In the genomic region with DNA sequence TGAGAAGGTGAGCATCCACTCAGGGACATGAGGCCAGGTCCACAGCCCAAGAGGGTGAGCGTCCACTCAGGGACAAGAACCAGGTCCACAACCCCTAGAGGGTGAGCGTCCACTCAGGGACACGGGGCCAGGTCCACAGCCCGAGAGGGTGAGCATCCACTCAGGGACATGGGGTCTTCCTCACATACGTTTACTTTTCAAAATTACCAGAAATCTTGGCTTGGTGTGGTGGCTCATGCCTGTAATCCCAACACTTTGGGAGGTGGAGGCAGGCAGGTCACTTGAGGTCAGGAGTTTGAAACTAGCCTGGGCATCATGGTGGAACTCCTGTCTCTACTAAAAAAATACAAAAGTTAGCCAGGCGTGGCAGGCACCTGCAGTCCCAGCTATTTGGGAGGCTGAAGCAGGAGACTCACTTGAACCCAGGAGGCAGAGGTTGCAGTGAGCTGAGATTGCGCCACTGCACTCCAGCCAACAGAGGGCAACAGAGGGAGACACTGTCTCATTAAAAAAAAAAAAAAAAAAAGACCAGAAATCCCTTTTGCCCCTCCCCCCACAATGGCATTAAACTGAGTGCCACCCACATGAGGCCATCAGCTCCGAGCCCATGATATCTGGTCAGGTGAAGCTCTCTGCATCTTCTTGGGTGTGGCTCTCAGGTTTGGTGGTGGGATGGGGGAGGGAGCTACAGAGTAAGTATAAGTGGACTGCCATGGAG, we compare ENCODE assay signal across 14 cellular contexts. TPM values are rescaled to one million over a fixed set of nuclear protein-coding genes. Genes with fewer than 3 reads are reported as not detected.
DNase-seq lines count a peak whose midpoint lies in the region; ATAC-seq and TF ChIP-seq lines count a peak whose summit lies in the region.
"Had no signal": no experiment of that assay in that cellular context is flagged by ENCODE, and none has a peak within 500 bp of the region (broad histone marks: within the 10 kb centered on the region; RNA-seq: fewer than 3 reads in every experiment).

No MANE protein-coding gene starts in this region.

- H3K4me2 ChIP-seq in neural progenitor cell, result no peak overlapping the region

- peak overlapping the region; percentile 24 for H3K4me3 Mint-ChIP-seq in neural progenitor cell

- no peaks in the 10 kb centered on the region for H3K4me1 ChIP-seq in neural progenitor cell
- H3K4me1 ChIP-seq: colonic mucosa, tibial nerve had no signal

- no peaks in the 10 kb centered on the region for H3K9me3 ChIP-seq in neural progenitor cell (ENCODE audit: low read depth)
- H3K9me3 ChIP-seq: colonic mucosa had no signal

- H3F3A ChIP-seq in neural progenitor cell (ENCODE audit: low read depth), result no peaks in the 10 kb centered on the region

- H3K4me1 Mint-ChIP-seq in neural progenitor cell, result no peaks in the 10 kb centered on the region

- DNase-seq in GM12865 (ENCODE audit: low read depth) (no peak), brain microvascular endothelial cell (no peak), neural progenitor cell (ENCODE audit: low spot score) (no peak), pons (ENCODE audit: low spot score) (no peak)
- DNase-seq: activated naive CD4-positive, alpha-beta T cell treated with anti-CD3 and anti-CD28 coated beads, Interleukin-2, amount 50 U/mL, for 16 hours; colonic mucosa; KG1; NCI-H1930; small intestine had no signal

- H3K9me3 Mint-ChIP-seq in neural progenitor cell, result peaks cover 41% of the 10 kb centered on the region

- peaks cover 5% of the 10 kb centered on the region for H3K36me3 Mint-ChIP-seq in neural progenitor cell

- H3K27me3 Mint-ChIP-seq in neural progenitor cell (ENCODE audit: insufficient read depth, low read depth), result peaks cover 11% of the 10 kb centered on the region

- no peak overlapping the region for H3K27ac Mint-ChIP-seq in neural progenitor cell

- H3K27me3 ChIP-seq in brain microvascular endothelial cell (replicated peaks) (no peaks in the 10 kb centered on the region), neural progenitor cell (no peaks in the 10 kb centered on the region)
- H3K27me3 ChIP-seq: colonic mucosa, tibial nerve had no signal

- no peaks in the 10 kb centered on the region for H3K79me2 ChIP-seq in neural progenitor cell (ENCODE audit: low read depth)

- ATAC-seq in HG02588 (IDR thresholded peaks at IDR 0.05; ENCODE audit: unreplicated experiment), result no peak
- no peak for ATAC-seq in GM21381 (IDR thresholded peaks at IDR 0.05; ENCODE audit: unreplicated experiment)
- ATAC-seq: SK-N-SH treated with all-trans-retinoic acid at 6 μM for 48 hours had no signal

- H2AFZ ChIP-seq in neural progenitor cell (replicated peaks), result no peak overlapping the region

- H3K36me3 ChIP-seq in brain microvascular endothelial cell (replicated peaks) (no peaks in the 10 kb centered on the region), neural progenitor cell (no peaks in the 10 kb centered on the region)
- H3K36me3 ChIP-seq: colonic mucosa, tibial nerve had no signal

- H4K20me1 ChIP-seq in neural progenitor cell (ENCODE audit: low read depth), result no peaks in the 10 kb centered on the region

- TF ChIP-seq CTCF in GM12865 (IDR thresholded peaks at IDR 0.05; ENCODE audit: insufficient read depth, low read depth, low read length, missing control alignments) (peak; percentile 8), LNCAP (IDR thresholded peaks at IDR 0.05) (peak; percentile 22; the same call in 1 of the 2 replicates), brain microvascular endothelial cell (IDR thresholded peaks at IDR 0.05; ENCODE audit: low read depth, low read length, missing control alignments) (peak; percentile 19), neural progenitor cell (IDR thresholded peaks at IDR 0.05) (peak; percentile 12)

- H3K9ac ChIP-seq in neural progenitor cell, result no peak overlapping the region

- H3K4me3 ChIP-seq in GM12865 (ENCODE audit: low read depth, low read length) (no peak overlapping the region), brain microvascular endothelial cell (ENCODE audit: low read depth, low read length) (no peak overlapping the region), neural progenitor cell (no peak overlapping the region)
- H3K4me3 ChIP-seq: colonic mucosa, tibial nerve had no signal

- in situ Hi-C loops in brain microvascular endothelial cell (cut with HindIII; ENCODE audit: low pct_ligation_motif_present, low sequenced_read_pairs), result no loop called here

- H3K27ac ChIP-seq in brain microvascular endothelial cell, result no peak overlapping the region
- H3K27ac ChIP-seq in neural progenitor cell, result no peak overlapping the region
- H3K27ac ChIP-seq: colonic mucosa, tibial nerve had no signal

RNA-seq across cellular contexts. Expression of a gene that starts 9.0 kb away (rescaled TPM):
- 0.64 and 2.1 TPM in 2 replicates for total RNA-seq in neural progenitor cell (ENCODE audit: low replicate concordance)
